ENCODE assay signal across 8 cellular contexts in the genomic region with DNA sequence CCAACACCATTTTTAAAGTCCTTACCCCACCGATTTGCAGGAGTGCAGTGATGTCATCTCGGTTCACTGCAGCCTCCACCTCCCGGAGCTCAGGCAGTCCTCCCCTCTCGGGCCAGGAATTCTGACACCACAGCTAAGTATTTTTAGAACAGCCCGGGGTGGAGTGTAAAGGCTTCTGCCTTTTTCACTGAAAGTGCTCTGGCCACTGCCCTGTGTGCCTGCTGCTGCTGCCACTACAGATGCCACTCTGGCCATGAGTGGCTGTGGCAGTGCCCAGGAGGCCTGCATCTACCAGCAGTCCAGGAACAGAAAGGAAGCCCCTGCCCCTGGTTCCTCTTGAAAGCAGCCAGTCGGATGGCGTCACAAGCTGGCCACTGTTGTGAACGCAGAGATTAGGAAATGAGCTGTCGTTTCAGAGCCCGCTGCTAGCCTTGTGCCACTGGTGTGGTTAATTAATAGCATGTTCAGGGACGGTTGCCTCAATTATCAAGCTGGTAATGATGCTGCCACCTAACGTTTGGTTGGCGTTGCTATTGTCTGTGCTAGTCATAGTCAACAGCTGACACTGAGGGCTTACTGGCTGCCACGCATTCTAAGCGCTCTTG. TPM values are rescaled to one million over a fixed set of nuclear protein-coding genes. Genes with fewer than 3 reads are reported as not detected.
DNase-seq lines count a peak whose midpoint lies in the region; ATAC-seq and TF ChIP-seq lines count a peak whose summit lies in the region.

No MANE protein-coding gene starts in this region.

- TF ChIP-seq CTCF in GM10248 (IDR thresholded peaks at IDR 0.05; ENCODE audit: control extremely low read depth, extremely low read depth, low read depth, missing control alignments) (peak; percentile 31), fibroblast of lung (conservative IDR thresholded peaks at IDR 0.05 in 1 of 2, IDR thresholded peaks at IDR 0.05 in 1 of 2; ENCODE audit: low read depth in 1 of 2, low read length in 2 of 2) (peak; percentile 9 to 25), natural killer cell (IDR thresholded peaks at IDR 0.05) (no peak)

- no peaks in the 10 kb centered on the region for H3K9me3 ChIP-seq in fibroblast of lung (ENCODE audit: control insufficient read depth, insufficient read depth, low read depth, low read length)

- peaks cover 4% of the 10 kb centered on the region for H3K36me3 Mint-ChIP-seq in natural killer cell
- peaks cover 22% of the 10 kb centered on the region for H3K36me3 Mint-ChIP-seq in activated T-helper 1 cell treated with anti-CD3 and anti-CD28 coated beads, Interleukin-12 subunit alpha, Interleukin-12 subunit beta, Interleukin-2, Interleukin-4 antibody, amounts not matched to agents 30 ng/mL and 10 ng/mL and 1 ng/mL, durations not matched to agents 14 hours and 24 hours and 36 hours (ENCODE audit: low read depth)

- POLR2A ChIA-PET in GM10248 (lab: Yijun Ruan, JAX), result interaction anchor here (0.7 kb wide), 1 partner anchor 14 kb away, joined by 3 read pairs; no protein-coding TSS in a partner anchor

- peaks cover 4% of the 10 kb centered on the region for H3K36me3 ChIP-seq in fibroblast of lung (ENCODE audit: control insufficient read depth, insufficient read depth, low read length)

- ATAC-seq in HG03432 (IDR thresholded peaks at IDR 0.05; ENCODE audit: unreplicated experiment) (peak; percentile 51), natural killer cell (peak; percentile 84 to 93 (median 90))

- H3K4me3 Mint-ChIP-seq in natural killer cell, result no peak overlapping the region
- H3K4me3 Mint-ChIP-seq in activated T-helper 1 cell treated with anti-CD3 and anti-CD28 coated beads, Interleukin-12 subunit alpha, Interleukin-12 subunit beta, Interleukin-2, Interleukin-4 antibody, amounts not matched to agents 30 ng/mL and 10 ng/mL and 1 ng/mL, durations not matched to agents 14 hours and 24 hours and 36 hours, result no peak overlapping the region

- H3K4me3 ChIP-seq in fibroblast of lung (replicated peaks in 1 of 4; ENCODE audit: control extremely low read depth in 1 of 4, insufficient read depth in 1 of 4, low read depth in 3 of 4, low read length in 4 of 4), result no peak overlapping the region

- H3K27ac ChIP-seq in fibroblast of lung (ENCODE audit: insufficient read depth, low read length), result peak overlapping the region; percentile 72

- H3K79me2 ChIP-seq in fibroblast of lung (ENCODE audit: control insufficient read depth, insufficient read depth, low read length), result no peaks in the 10 kb centered on the region

- H3K4me2 ChIP-seq in fibroblast of lung (ENCODE audit: extremely low read depth, insufficient read depth, low read length), result peak overlapping the region; percentile 48

- DNase-seq in GM10248 (ENCODE audit: extremely low spot score), result peak; percentile 45
- peak; percentile 83 for DNase-seq in SIG-M5 treated with dmso at 0.1 percent for 504 hours (lab: John Stamatoyannopoulos, UW; ENCODE audit: unreplicated experiment)
- peak; percentile 49 to 85 for DNase-seq in fibroblast of lung (ENCODE audit: low read depth in 2 of 2)
- no peak for DNase-seq in natural killer cell
- no peak for DNase-seq in DMS79 (lab: John Stamatoyannopoulos, UW)
- no peak for DNase-seq in activated T-helper 1 cell treated with anti-CD3 and anti-CD28 coated beads, Interleukin-12 subunit alpha, Interleukin-12 subunit beta, Interleukin-2, Interleukin-4 antibody, amounts not matched to agents 30 ng/mL and 10 ng/mL and 1 ng/mL, durations not matched to agents 14 hours and 24 hours and 36 hours (ENCODE audit: low spot score)
- DNase-seq in epidermal melanocyte (ENCODE audit: insufficient read length, low spot score), result no peak

- H3K9ac ChIP-seq in fibroblast of lung (ENCODE audit: insufficient read depth, low read length), result peak overlapping the region; percentile 28

- CTCF ChIA-PET in GM10248 (lab: Yijun Ruan, JAX), result interaction anchor here (0.9 to 7.5 kb wide), 7 partner anchors 12 to 211 kb away, joined by 3 to 119 read pairs (median 3); no protein-coding TSS in a partner anchor

- H3K27ac Mint-ChIP-seq in natural killer cell, result peak overlapping the region in 1 of 2 donors; percentile 74
- no peak overlapping the region for H3K27ac Mint-ChIP-seq in activated T-helper 1 cell treated with anti-CD3 and anti-CD28 coated beads, Interleukin-12 subunit alpha, Interleukin-12 subunit beta, Interleukin-2, Interleukin-4 antibody, amounts not matched to agents 30 ng/mL and 10 ng/mL and 1 ng/mL, durations not matched to agents 14 hours and 24 hours and 36 hours

- H4K20me1 ChIP-seq in fibroblast of lung (ENCODE audit: control insufficient read depth, extremely low read depth, insufficient read depth, low read length), result no peaks in the 10 kb centered on the region

- peaks cover 0 to 22% of the 10 kb centered on the region in 2 donors for H3K4me1 Mint-ChIP-seq in natural killer cell
- H3K4me1 Mint-ChIP-seq in activated T-helper 1 cell treated with anti-CD3 and anti-CD28 coated beads, Interleukin-12 subunit alpha, Interleukin-12 subunit beta, Interleukin-2, Interleukin-4 antibody, amounts not matched to agents 30 ng/mL and 10 ng/mL and 1 ng/mL, durations not matched to agents 14 hours and 24 hours and 36 hours (ENCODE audit: low read depth), result peaks cover 5% of the 10 kb centered on the region

- H3K9me3 Mint-ChIP-seq in natural killer cell, result no peaks in the 10 kb centered on the region
- peaks cover 10% of the 10 kb centered on the region for H3K9me3 Mint-ChIP-seq in activated T-helper 1 cell treated with anti-CD3 and anti-CD28 coated beads, Interleukin-12 subunit alpha, Interleukin-12 subunit beta, Interleukin-2, Interleukin-4 antibody, amounts not matched to agents 30 ng/mL and 10 ng/mL and 1 ng/mL, durations not matched to agents 14 hours and 24 hours and 36 hours

- H3K27me3 ChIP-seq in fibroblast of lung (ENCODE audit: control insufficient read depth, insufficient read depth, low read length), result no peaks in the 10 kb centered on the region

- intact Hi-C loops in natural killer cell (cut with micrococcal nuclease), result no loop called here
- intact Hi-C loops in activated T-helper 1 cell treated with anti-CD3 and anti-CD28 coated beads, Interleukin-12 subunit alpha, Interleukin-12 subunit beta, Interleukin-2, Interleukin-4 antibody, amounts not matched to agents 30 ng/mL and 10 ng/mL and 1 ng/mL, durations not matched to agents 14 hours and 24 hours and 36 hours (cut with micrococcal nuclease), result no loop called here

- no peak overlapping the region for H2AFZ ChIP-seq in fibroblast of lung (ENCODE audit: low read length)

- H3K27me3 Mint-ChIP-seq in natural killer cell (ENCODE audit: low read depth in 2 of 2), result no peaks in the 10 kb centered on the region
- H3K27me3 Mint-ChIP-seq in activated T-helper 1 cell treated with anti-CD3 and anti-CD28 coated beads, Interleukin-12 subunit alpha, Interleukin-12 subunit beta, Interleukin-2, Interleukin-4 antibody, amounts not matched to agents 30 ng/mL and 10 ng/mL and 1 ng/mL, durations not matched to agents 14 hours and 24 hours and 36 hours (ENCODE audit: insufficient read depth), result no peaks in the 10 kb centered on the region

- peaks cover 11% of the 10 kb centered on the region for H3K4me1 ChIP-seq in fibroblast of lung (ENCODE audit: control insufficient read depth, extremely low read depth, insufficient read depth, low read length)

RNA-seq across cellular contexts. Expression of gene TBC1D14, which starts 23.6 kb away (rescaled TPM):
- total RNA-seq in fibroblast of lung, result 37.7 and 38.5 TPM in 2 replicates
- polyA plus RNA-seq in fibroblast of lung, result 26.9 and 27.7 TPM in 2 replicates
- 20.2 and 21.8 TPM in 2 replicates for polyA plus RNA-seq in fibroblast of lung (2012)
- polyA minus RNA-seq in fibroblast of lung (ENCODE audit: low replicate concordance), result 32.5 and 45.1 TPM in 2 replicates
- 10 to 100 TPM; 36.0 to 54.7 (median 53.2) TPM for total RNA-seq in natural killer cell
- 58.1 and 59.7 TPM in 2 replicates for total RNA-seq in activated T-helper 1 cell treated with anti-CD3 and anti-CD28 coated beads, Interleukin-12 subunit alpha, Interleukin-12 subunit beta, Interleukin-2, Interleukin-4 antibody, amounts not matched to agents 30 ng/mL and 10 ng/mL and 1 ng/mL, durations not matched to agents 14 hours and 24 hours and 36 hours

Comparison
In these comparisons a context has a peak if more than half of its experiments do, and no peak if none do; other contexts are left out.
1. DNase-seq: peak in GM10248 (single experiment), SIG-M5 treated with dmso at 0.1 percent for 504 hours (single experiment) and fibroblast of lung (2 of 2); none in natural killer cell (single experiment), DMS79 (single experiment), activated T-helper 1 cell treated with anti-CD3 and anti-CD28 coated beads, Interleukin-12 subunit alpha, Interleukin-12 subunit beta, Interleukin-2, Interleukin-4 antibody, amounts not matched to agents 30 ng/mL and 10 ng/mL and 1 ng/mL, durations not matched to agents 14 hours and 24 hours and 36 hours (single experiment) and epidermal melanocyte (single experiment).